ENCODE assay signal across 1 cellular context in genomic region chr5:76524872-76525271, GRCh38.
TF ChIP-seq lines count a peak whose summit lies in the region.

No MANE protein-coding gene starts in this region.

TF ChIP-seq in GM23338, 12 proteins besides CTCF, POLR2A, EP300 and RAD21 (continued from another document):
- no peak for TF ChIP-seq ZNF462 (CRISPR knock-in tag; IDR thresholded peaks at IDR 0.05)
- no peak for TF ChIP-seq POLR2AphosphoS5 (IDR thresholded peaks at IDR 0.05; ENCODE audit: low read depth)
- TF ChIP-seq CREB1 (CRISPR knock-in tag; IDR thresholded peaks at IDR 0.05; ENCODE audit: low read depth) = no peak
- no peak for TF ChIP-seq JUNB (IDR thresholded peaks at IDR 0.05; ENCODE audit: unreplicated experiment)
- no peak for TF ChIP-seq ZNF331 (CRISPR knock-in tag; IDR thresholded peaks at IDR 0.05; ENCODE audit: low read depth)
- TF ChIP-seq EZH2 (IDR thresholded peaks at IDR 0.05; ENCODE audit: low read depth, unreplicated experiment) = no peak
- no peak for TF ChIP-seq EZH2phosphoT487 (IDR thresholded peaks at IDR 0.05; ENCODE audit: unreplicated experiment)
- TF ChIP-seq STAT1 (IDR thresholded peaks at IDR 0.05; ENCODE audit: unreplicated experiment) = no peak
- TF ChIP-seq NANOG (IDR thresholded peaks at IDR 0.05; ENCODE audit: borderline replicate concordance) = no peak
TF ChIP-seq in GM23338: peak in this region for 0.
